Comparison of ENCODE assay signal across 22 cellular contexts in genomic region chr4:122047706-122048425, GRCh38.
"Had no signal": no experiment of that assay in that cellular context is flagged by ENCODE, and none has a peak within 500 bp of the region (broad histone marks: within the 10 kb centered on the region; RNA-seq: fewer than 3 reads in every experiment).

No MANE protein-coding gene starts in this region.

- H3K27me3 ChIP-seq: esophagus muscularis mucosa, spleen, suprapubic skin, transverse colon had no signal

- H3K36me3 ChIP-seq: esophagus muscularis mucosa, spleen, suprapubic skin, transverse colon had no signal

- H3K27ac ChIP-seq: coronary artery, esophagus muscularis mucosa, parathyroid adenoma, skin epidermis, spleen, suprapubic skin, transverse colon had no signal

- H3K27ac Mint-ChIP-seq: mesothelial cell of epicardium; naive B cell; natural killer cell treated with Interleukin-12 subunit alpha and Interleukin-12 subunit beta and Interleukin-15 and Interleukin-18, amount 100 ng/mL, for 72 hours; progenitor cell of endocrine pancreas; stimulated activated naive CD8-positive, alpha-beta T cell treated with anti-CD3 and anti-CD28 coated beads, Interleukin-15, amount 100 ng/mL, for 72 hours had no signal

- H3K9ac ChIP-seq: parathyroid adenoma had no signal

- H3K4me1 ChIP-seq: parathyroid adenoma, spleen, suprapubic skin, transverse colon had no signal

- ATAC-seq: left lobe of liver; mucosa of descending colon; natural killer cell treated with Interleukin-12 subunit alpha and Interleukin-12 subunit beta and Interleukin-15 and Interleukin-18, amount 100 ng/mL, for 72 hours; right cardiac atrium; stimulated activated naive CD8-positive, alpha-beta T cell treated with anti-CD3 and anti-CD28 coated beads, Interleukin-15, amount 100 ng/mL, for 72 hours had no signal

- H2AFZ ChIP-seq: parathyroid adenoma had no signal

- H3K36me3 Mint-ChIP-seq: mesothelial cell of epicardium; naive B cell; natural killer cell treated with Interleukin-12 subunit alpha and Interleukin-12 subunit beta and Interleukin-15 and Interleukin-18, amount 100 ng/mL, for 72 hours had no signal

- H3K9me3 ChIP-seq: mucosa of descending colon, spleen, suprapubic skin, transverse colon had no signal

- H3K79me2 ChIP-seq: parathyroid adenoma had no signal

- H3K4me3 ChIP-seq: coronary artery, esophagus muscularis mucosa, mucosa of descending colon, skin epidermis, spleen, suprapubic skin, transverse colon had no signal

- H3K9me3 Mint-ChIP-seq: natural killer cell treated with Interleukin-12 subunit alpha and Interleukin-12 subunit beta and Interleukin-15 and Interleukin-18, amount 100 ng/mL, for 72 hours; neural crest cell; stimulated activated naive CD8-positive, alpha-beta T cell treated with anti-CD3 and anti-CD28 coated beads, Interleukin-15, amount 100 ng/mL, for 72 hours had no signal

- H3K4me1 Mint-ChIP-seq: naive B cell; stimulated activated naive CD8-positive, alpha-beta T cell treated with anti-CD3 and anti-CD28 coated beads, Interleukin-15, amount 100 ng/mL, for 72 hours had no signal

- H3K27me3 Mint-ChIP-seq: progenitor cell of endocrine pancreas; stimulated activated naive CD8-positive, alpha-beta T cell treated with anti-CD3 and anti-CD28 coated beads, Interleukin-15, amount 100 ng/mL, for 72 hours had no signal

- H3K4me3 Mint-ChIP-seq: mesothelial cell of epicardium; naive B cell; natural killer cell treated with Interleukin-12 subunit alpha and Interleukin-12 subunit beta and Interleukin-15 and Interleukin-18, amount 100 ng/mL, for 72 hours; neural crest cell; stimulated activated naive CD8-positive, alpha-beta T cell treated with anti-CD3 and anti-CD28 coated beads, Interleukin-15, amount 100 ng/mL, for 72 hours had no signal

- DNase-seq: effector memory CD4-positive, alpha-beta T cell; foreskin melanocyte; hypothalamus; mesenchymal stem cell; mucosa of descending colon; naive B cell; right cardiac atrium; spleen; stimulated activated CD4-positive, alpha-beta T cell treated with anti-CD3 and anti-CD28 coated beads, Interleukin-4, amount 100 ng/mL, for 4 hours; stimulated activated naive CD4-positive, alpha-beta T cell; stimulated activated naive CD8-positive, alpha-beta T cell treated with anti-CD3 and anti-CD28 coated beads, Interleukin-15, amount 100 ng/mL, for 72 hours; transverse colon had no signal
